In the genomic region with DNA sequence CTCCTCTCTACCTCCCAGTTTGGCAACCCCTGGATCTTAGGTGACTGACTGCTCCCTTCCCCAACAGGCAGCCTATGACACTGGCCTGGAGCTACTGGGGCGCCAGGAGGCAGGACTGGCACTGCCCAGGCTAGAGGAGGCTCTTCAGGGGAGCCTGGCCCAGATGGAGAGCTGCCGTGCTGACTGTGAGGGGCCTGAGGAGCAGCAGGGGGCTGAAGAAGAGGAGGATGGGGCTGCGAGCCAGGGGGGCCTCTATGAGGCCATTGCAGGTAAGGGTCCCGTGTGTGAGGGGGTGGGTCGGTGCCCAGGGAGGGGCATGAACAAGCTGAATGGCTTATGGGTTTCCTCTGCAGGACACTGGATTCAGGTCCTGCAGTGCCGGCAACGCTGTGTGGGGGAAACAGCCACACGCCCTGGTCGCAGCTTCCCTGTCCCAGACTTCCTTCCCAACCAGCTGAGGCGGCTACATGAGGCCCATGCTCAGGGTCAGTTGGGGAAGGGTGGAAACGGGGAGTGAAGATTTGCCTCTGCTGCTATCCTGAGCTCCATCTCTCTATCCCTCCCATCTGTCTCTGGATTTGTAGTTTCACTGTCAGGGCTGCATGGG, we compare ENCODE assay signal across 8 cellular contexts. TPM values are rescaled to one million over a fixed set of nuclear protein-coding genes. Genes with fewer than 3 reads are reported as not detected.
DNase-seq lines count a peak whose midpoint lies in the region; ATAC-seq and TF ChIP-seq lines count a peak whose summit lies in the region.
"Had no signal": no experiment of that assay in that cellular context is flagged by ENCODE, and none has a peak within 500 bp of the region (broad histone marks: within the 10 kb centered on the region; RNA-seq: fewer than 3 reads in every experiment).

No MANE protein-coding gene starts in this region.

- H3K4me3 Mint-ChIP-seq in activated CD4-positive, alpha-beta T cell treated with anti-CD3 and anti-CD28 coated beads, Interleukin-2, amount 10 ng/mL, durations not matched to agents 24 days and 14 days, result peak overlapping the region; percentile 26
- peak overlapping the region; percentile 65 for H3K4me3 Mint-ChIP-seq in endothelial cell (ENCODE audit: unreplicated experiment)
- H3K4me3 Mint-ChIP-seq in stimulated activated effector memory CD8-positive, alpha-beta T cell treated with anti-CD3 and anti-CD28 coated beads, Interleukin-12 subunit alpha, Interleukin-12 subunit beta, amount 100 ng/mL, for 72 hours, result peak overlapping the region; percentile 91

- no peaks in the 10 kb centered on the region for H3K9me3 Mint-ChIP-seq in activated CD4-positive, alpha-beta T cell treated with anti-CD3 and anti-CD28 coated beads, Interleukin-2, amount 10 ng/mL, durations not matched to agents 24 days and 14 days
- H3K9me3 Mint-ChIP-seq in endothelial cell (ENCODE audit: unreplicated experiment), result no peaks in the 10 kb centered on the region
- no peaks in the 10 kb centered on the region for H3K9me3 Mint-ChIP-seq in stimulated activated effector memory CD8-positive, alpha-beta T cell treated with anti-CD3 and anti-CD28 coated beads, Interleukin-12 subunit alpha, Interleukin-12 subunit beta, amount 100 ng/mL, for 72 hours

- H3K27me3 Mint-ChIP-seq in activated CD4-positive, alpha-beta T cell treated with anti-CD3 and anti-CD28 coated beads, Interleukin-2, amount 10 ng/mL, durations not matched to agents 24 days and 14 days, result peaks cover 40% of the 10 kb centered on the region
- H3K27me3 Mint-ChIP-seq in endothelial cell (ENCODE audit: unreplicated experiment), result peaks cover 19% of the 10 kb centered on the region

- no peak for TF ChIP-seq CTCF in endothelial cell (IDR thresholded peaks at IDR 0.05; ENCODE audit: unreplicated experiment)

- DNase-seq in activated CD4-positive, alpha-beta T cell treated with anti-CD3 and anti-CD28 coated beads, Interleukin-2, amount 10 ng/mL, durations not matched to agents 24 days and 14 days, result no peak
- DNase-seq in activated CD4-positive, alpha-beta T cell treated with anti-CD3 and anti-CD28 coated beads for 48 hours, result no peak
- DNase-seq in endothelial cell (ENCODE audit: low spot score) (no peak), NCI-H226 (no peak)
- DNase-seq in stimulated activated effector memory CD8-positive, alpha-beta T cell treated with anti-CD3 and anti-CD28 coated beads, Interleukin-12 subunit alpha, Interleukin-12 subunit beta, amount 100 ng/mL, for 72 hours (ENCODE audit: low spot score in 2 of 2), result no peak
- DNase-seq: activated naive CD4-positive, alpha-beta T cell treated with Interleukin-2 at 50 U/mL for 16 hours; NCI-H2081 had no signal

- H3K36me3 Mint-ChIP-seq in activated CD4-positive, alpha-beta T cell treated with anti-CD3 and anti-CD28 coated beads, Interleukin-2, amount 10 ng/mL, durations not matched to agents 24 days and 14 days (ENCODE audit: low read depth), result peaks cover 2% of the 10 kb centered on the region
- peaks cover 19% of the 10 kb centered on the region for H3K36me3 Mint-ChIP-seq in endothelial cell (ENCODE audit: low read depth, unreplicated experiment)
- H3K36me3 Mint-ChIP-seq in stimulated activated effector memory CD8-positive, alpha-beta T cell treated with anti-CD3 and anti-CD28 coated beads, Interleukin-12 subunit alpha, Interleukin-12 subunit beta, amount 100 ng/mL, for 72 hours, result peaks cover 9% of the 10 kb centered on the region

- H3K27ac Mint-ChIP-seq in activated CD4-positive, alpha-beta T cell treated with anti-CD3 and anti-CD28 coated beads, Interleukin-2, amount 10 ng/mL, durations not matched to agents 24 days and 14 days, result no peak overlapping the region
- H3K27ac Mint-ChIP-seq in endothelial cell (ENCODE audit: unreplicated experiment), result no peak overlapping the region
- H3K27ac Mint-ChIP-seq in stimulated activated effector memory CD8-positive, alpha-beta T cell treated with anti-CD3 and anti-CD28 coated beads, Interleukin-12 subunit alpha, Interleukin-12 subunit beta, amount 100 ng/mL, for 72 hours, result no peak overlapping the region

- intact Hi-C loops in activated CD4-positive, alpha-beta T cell treated with anti-CD3 and anti-CD28 coated beads, Interleukin-2, amount 10 ng/mL, durations not matched to agents 24 days and 14 days (cut with micrococcal nuclease), result no loop called here

- no peak for ATAC-seq in stimulated activated effector memory CD8-positive, alpha-beta T cell treated with anti-CD3 and anti-CD28 coated beads, Interleukin-12 subunit alpha, Interleukin-12 subunit beta, amount 100 ng/mL, for 72 hours
- ATAC-seq in HG02588 (IDR thresholded peaks at IDR 0.05; ENCODE audit: unreplicated experiment), result no peak

- H3K4me1 Mint-ChIP-seq in activated CD4-positive, alpha-beta T cell treated with anti-CD3 and anti-CD28 coated beads, Interleukin-2, amount 10 ng/mL, durations not matched to agents 24 days and 14 days, result peaks cover 24% of the 10 kb centered on the region
- H3K4me1 Mint-ChIP-seq in endothelial cell (ENCODE audit: unreplicated experiment), result peaks cover 20% of the 10 kb centered on the region
- H3K4me1 Mint-ChIP-seq in stimulated activated effector memory CD8-positive, alpha-beta T cell treated with anti-CD3 and anti-CD28 coated beads, Interleukin-12 subunit alpha, Interleukin-12 subunit beta, amount 100 ng/mL, for 72 hours, result peaks cover 47% of the 10 kb centered on the region

RNA-seq across cellular contexts. Expression of a gene that starts 2.2 kb away (rescaled TPM):
- 4.1 and 4.7 TPM in 2 replicates for total RNA-seq in activated CD4-positive, alpha-beta T cell treated with anti-CD3 and anti-CD28 coated beads, Interleukin-2, amount 10 ng/mL, durations not matched to agents 24 days and 14 days
- 48.8 TPM for total RNA-seq in endothelial cell (ENCODE audit: unreplicated experiment)

RNA-seq across cellular contexts. Expression of a gene that starts 8.8 kb away (rescaled TPM):
- total RNA-seq in activated CD4-positive, alpha-beta T cell treated with anti-CD3 and anti-CD28 coated beads, Interleukin-2, amount 10 ng/mL, durations not matched to agents 24 days and 14 days, result 0.21 and 0.43 TPM in 2 replicates
- total RNA-seq in endothelial cell (ENCODE audit: unreplicated experiment), result 52.7 TPM

RNA-seq across cellular contexts. Expression of a gene that starts 10.3 kb away (rescaled TPM):
- total RNA-seq in activated CD4-positive, alpha-beta T cell treated with anti-CD3 and anti-CD28 coated beads, Interleukin-2, amount 10 ng/mL, durations not matched to agents 24 days and 14 days, result 1.6 and 1.7 TPM in 2 replicates
- 9.0 TPM for total RNA-seq in endothelial cell (ENCODE audit: unreplicated experiment)

RNA-seq across cellular contexts. Expression of a gene that starts 20.7 kb away (rescaled TPM):
- 32.6 and 33.7 TPM in 2 replicates for total RNA-seq in activated CD4-positive, alpha-beta T cell treated with anti-CD3 and anti-CD28 coated beads, Interleukin-2, amount 10 ng/mL, durations not matched to agents 24 days and 14 days
- 6.2 TPM for total RNA-seq in endothelial cell (ENCODE audit: unreplicated experiment)

RNA-seq across cellular contexts. Expression of a gene that starts 21.6 kb away (rescaled TPM):
- 121 TPM in 2 replicates for total RNA-seq in activated CD4-positive, alpha-beta T cell treated with anti-CD3 and anti-CD28 coated beads, Interleukin-2, amount 10 ng/mL, durations not matched to agents 24 days and 14 days
- 119 TPM for total RNA-seq in endothelial cell (ENCODE audit: unreplicated experiment)

Comparison
In these comparisons a context has a peak if more than half of its experiments do, and no peak if none do; other contexts are left out.
1. H3K4me3 Mint-ChIP-seq: peak in every context shown above with its lines; median percentile 91 in stimulated activated effector memory CD8-positive, alpha-beta T cell treated with anti-CD3 and anti-CD28 coated beads, Interleukin-12 subunit alpha, Interleukin-12 subunit beta, amount 100 ng/mL, for 72 hours; 65 in endothelial cell; 26 in activated CD4-positive, alpha-beta T cell treated with anti-CD3 and anti-CD28 coated beads, Interleukin-2, amount 10 ng/mL, durations not matched to agents 24 days and 14 days.
2. RNA of a gene that starts 8.8 kb away (total RNA-seq): 52.7 TPM in endothelial cell (single experiment); 0.21 to 0.43 TPM in activated CD4-positive, alpha-beta T cell treated with anti-CD3 and anti-CD28 coated beads, Interleukin-2, amount 10 ng/mL, durations not matched to agents 24 days and 14 days; every median in the first group is over 10 times any median in the second.